Comparison of ENCODE assay signal across 2 cellular contexts in the genomic region with DNA sequence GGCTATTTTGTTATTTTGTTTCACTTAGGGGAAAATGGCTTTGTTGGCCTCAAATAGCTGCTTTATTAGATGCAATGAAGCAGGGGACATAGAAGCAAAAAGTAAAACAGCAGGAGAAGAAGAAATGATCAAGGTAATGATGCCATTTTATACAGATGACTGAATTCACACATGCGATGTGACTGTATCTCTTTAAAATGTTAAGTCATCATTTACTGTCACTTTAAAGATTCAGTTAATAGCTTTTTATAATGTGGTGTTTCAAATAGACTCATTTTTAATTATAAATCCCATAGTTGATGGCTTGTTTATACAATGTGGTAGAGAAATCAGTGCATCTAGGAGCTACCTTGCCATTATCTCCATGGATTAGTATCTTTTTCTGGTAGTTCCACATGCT.
TF ChIP-seq lines count a peak whose summit lies in the region.

No MANE protein-coding gene starts in this region.

TF ChIP-seq in A549, 52 proteins besides CTCF, POLR2A, EP300 and RAD21:
- peak; percentile 55 for TF ChIP-seq MAFK (IDR thresholded peaks at IDR 0.05; ENCODE audit: partially characterized antibody)

TF ChIP-seq in HepG2, 621 proteins besides CTCF, POLR2A, EP300 and RAD21:
- TF ChIP-seq MAFK (conservative IDR thresholded peaks at IDR 0.05 in 1 of 2, IDR thresholded peaks at IDR 0.05 in 1 of 2; ENCODE audit: low read length in 2 of 2) (peak; percentile 49 to 56; a peak in 3 of 4 replicates), MAFF (IDR thresholded peaks at IDR 0.05; ENCODE audit: low read depth, low read length) (peak; percentile 46; the same call in 1 of the 2 replicates)
